In the genomic region with DNA sequence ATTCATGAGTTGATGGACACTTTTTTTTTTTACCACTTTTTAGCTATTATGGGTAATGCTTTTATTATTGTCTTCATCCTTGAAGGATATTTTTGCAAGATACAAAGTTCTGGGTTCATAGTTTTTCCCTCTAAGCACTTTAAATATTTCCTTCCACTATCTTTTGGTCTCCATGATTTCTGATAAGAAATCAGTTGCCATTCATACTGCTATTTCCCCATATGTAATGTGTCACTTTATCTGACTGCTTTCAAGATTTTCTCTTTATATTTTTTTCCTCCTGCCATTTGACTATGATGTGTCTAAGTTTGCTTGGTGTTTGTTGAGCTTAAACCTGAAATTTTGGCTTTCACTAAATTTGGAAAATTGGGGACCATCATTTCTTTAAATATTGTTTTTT, we compare ENCODE assay signal across 10 cellular contexts. TPM values are rescaled to one million over a fixed set of nuclear protein-coding genes. Genes with fewer than 3 reads are reported as not detected.
"Had no signal": no experiment of that assay in that cellular context is flagged by ENCODE, and none has a peak within 500 bp of the region (broad histone marks: within the 10 kb centered on the region; RNA-seq: fewer than 3 reads in every experiment).

No MANE protein-coding gene starts in this region.

- H3K4me3 Mint-ChIP-seq: HFFc6, IgD-negative memory B cell had no signal

- DNase-seq: GM23248, GOT3, H7, HFFc6 had no signal

- H3K4me3 ChIP-seq: GM23248, HAP-1 had no signal

- H3K36me3 Mint-ChIP-seq: IgD-negative memory B cell had no signal

- H3K9me3 Mint-ChIP-seq: HFFc6 had no signal

- ATAC-seq: HCT116, HepG2 had no signal

- H3K27ac ChIP-seq: GM23248, HL-60 had no signal

- H3K27me3 Mint-ChIP-seq: IgD-negative memory B cell had no signal

- H3K27ac Mint-ChIP-seq: HFFc6, IgD-negative memory B cell had no signal

RNA-seq across cellular contexts. Expression of a gene that starts 19.3 kb away (rescaled TPM):
- total RNA-seq: GM23248, HepG2, HFFc6, HT1080 had no signal
